Comparison of ENCODE assay signal across 16 cellular contexts in genomic region chr4:94175553-94176260, GRCh38. TPM values are rescaled to one million over a fixed set of nuclear protein-coding genes. Genes with fewer than 3 reads are reported as not detected.
DNase-seq lines count a peak whose midpoint lies in the region; ATAC-seq, FAIRE-seq and TF ChIP-seq lines count a peak whose summit lies in the region.
"Had no signal": no experiment of that assay in that cellular context is flagged by ENCODE, and none has a peak within 500 bp of the region (broad histone marks: within the 10 kb centered on the region; RNA-seq: fewer than 3 reads in every experiment).

No MANE protein-coding gene starts in this region.

- peaks cover 24% of the 10 kb centered on the region for H3K36me3 Mint-ChIP-seq in endodermal cell (ENCODE audit: low read depth)

- 28% methylated on average over 6 of the region's 6 CpGs for WGBS in SK-N-SH (ENCODE audit: low lambda C conversion rate)
- WGBS in endodermal cell (ENCODE audit: insufficient coverage in 1 of 2, insufficient read length in 1 of 2), 2 experiments = 48 to 65% methylated on average over 4 to 6 of the region's 6 CpGs
- 6 to 50% (median 29%) methylated on average over 6 of the region's 6 CpGs for WGBS in small intestine, 3 donors

- H3K9me3 ChIP-seq in SK-N-SH = no peaks in the 10 kb centered on the region
- peaks cover 32% of the 10 kb centered on the region for H3K9me3 ChIP-seq in endodermal cell (ENCODE audit: control insufficient read depth, low read length)
- no peaks in the 10 kb centered on the region for H3K9me3 ChIP-seq in small intestine (ENCODE audit: control insufficient read depth, low read depth)
- no peaks in the 10 kb centered on the region for H3K9me3 ChIP-seq in OCI-LY7 (ENCODE audit: low read length)
- H3K9me3 ChIP-seq: BLaER1, Caco-2, HAP-1 had no signal

- TF ChIP-seq CTCF in SK-N-SH (IDR thresholded peaks at IDR 0.05) (no peak), endodermal cell (conservative IDR thresholded peaks at IDR 0.05) (no peak), OCI-LY7 (conservative IDR thresholded peaks at IDR 0.05; ENCODE audit: low read length) (no peak)

- CTCF ChIA-PET in SK-N-SH (lab: Yijun Ruan, JAX) (interaction anchor here (1.0 to 1.2 kb wide), 2 partner anchors 9 to 13 kb away, joined by 3 to 4 read pairs; no protein-coding TSS in a partner anchor), OCI-LY7 (lab: Charles Lee; ENCODE audit: unreplicated experiment) (no interaction called here)

- no peak overlapping the region for H2AFZ ChIP-seq in SK-N-SH (ENCODE audit: low read depth)
- no peak overlapping the region for H2AFZ ChIP-seq in OCI-LY7 (ENCODE audit: low read length)

- FAIRE-seq in small intestine (lab: Jason Lieb, UNC) = no peak
- FAIRE-seq: H1 had no signal

- no peak overlapping the region for H3K4me3 ChIP-seq in SK-N-SH (ENCODE audit: low read depth in 2 of 2, low read length in 1 of 2)
- no peak overlapping the region for H3K4me3 ChIP-seq in Jurkat, Clone E6-1 (ENCODE audit: low read length)
- H3K4me3 ChIP-seq in endodermal cell (ENCODE audit: low read length) = peak overlapping the region; percentile 87
- H3K4me3 ChIP-seq in small intestine (ENCODE audit: low read depth in 1 of 2, low read length in 2 of 2) = no peak overlapping the region
- no peak overlapping the region for H3K4me3 ChIP-seq in OCI-LY7 (ENCODE audit: low read depth, low read length, poor library complexity, severe bottlenecking)
- H3K4me3 ChIP-seq: BLaER1, HAP-1 had no signal

- H4K20me1 ChIP-seq in SK-N-SH (ENCODE audit: insufficient read depth) (no peaks in the 10 kb centered on the region), OCI-LY7 (ENCODE audit: insufficient read depth, low read length) (no peaks in the 10 kb centered on the region)
- H4K20me1 ChIP-seq: BLaER1 had no signal

- intact Hi-C loops in OCI-LY7 (cut with micrococcal nuclease; ENCODE audit: unreplicated experiment) = no loop called here

- H3K4me2 ChIP-seq in SK-N-SH = no peak overlapping the region
- no peak overlapping the region for H3K4me2 ChIP-seq in OCI-LY7 (ENCODE audit: low read length)
- H3K4me2 ChIP-seq: BLaER1 had no signal

- H3K9me2 ChIP-seq in SK-N-SH (no peaks in the 10 kb centered on the region), OCI-LY7 (ENCODE audit: insufficient read depth, low read length) (no peaks in the 10 kb centered on the region)

- peak overlapping the region in 1 of 2 experiments; percentile 51; a peak in 1 of 4 replicates for H3K27ac ChIP-seq in SK-N-SH (ENCODE audit: low read depth in 2 of 2, low read length in 1 of 2)
- peak overlapping the region; percentile 25 for H3K27ac ChIP-seq in endodermal cell (ENCODE audit: low read depth, low read length)
- no peak overlapping the region for H3K27ac ChIP-seq in small intestine (ENCODE audit: low read depth in 1 of 2, low read length in 1 of 2)
- H3K27ac ChIP-seq in OCI-LY7 (ENCODE audit: low read depth, low read length, poor library complexity, severe bottlenecking) = no peak overlapping the region
- H3K27ac ChIP-seq: BLaER1 had no signal

- no peak overlapping the region for H3K9ac ChIP-seq in SK-N-SH
- peak overlapping the region; percentile 80 for H3K9ac ChIP-seq in endodermal cell (ENCODE audit: extremely low read depth, low read length, poor library complexity, severe bottlenecking)
- H3K9ac ChIP-seq: BLaER1 had no signal

- POLR2A ChIA-PET in SK-N-SH (lab: Yijun Ruan, JAX) = no interaction called here
- POLR2A ChIA-PET in OCI-LY7 (lab: Charles Lee) = interaction anchor here (0.6 to 0.7 kb wide), 3 partner anchors 70 to 546 kb away, joined by 3 read pairs; no protein-coding TSS in a partner anchor

- BruUV-seq in OCI-LY7 (replicated peaks; lab: Mats Ljungman, UMichigan) = no TSS peak

- H3K4me1 ChIP-seq in SK-N-SH (ENCODE audit: control insufficient read depth in 1 of 2, insufficient read depth in 2 of 2, low read depth in 1 of 2, low read length in 1 of 2) = peaks cover 0 to 3% of the 10 kb centered on the region in 2 experiments; a peak in 1 of 4 replicates
- peaks cover 12% of the 10 kb centered on the region for H3K4me1 ChIP-seq in endodermal cell (ENCODE audit: control insufficient read depth, insufficient read depth, low read length)
- H3K4me1 ChIP-seq in small intestine (ENCODE audit: control insufficient read depth in 2 of 2, insufficient read depth in 1 of 2, low read depth in 1 of 2, low read length in 1 of 2) = no peaks in the 10 kb centered on the region
- H3K4me1 ChIP-seq in OCI-LY7 (ENCODE audit: insufficient read depth, low read length, poor library complexity, severe bottlenecking) = no peaks in the 10 kb centered on the region
- H3K4me1 ChIP-seq: BLaER1, Caco-2, HAP-1 had no signal

- TF ChIP-seq RAD21 in SK-N-SH (IDR thresholded peaks at IDR 0.05; ENCODE audit: low read length) = no peak

- no peaks in the 10 kb centered on the region for H3K27me3 Mint-ChIP-seq in endodermal cell (ENCODE audit: insufficient read depth)

- peaks cover 28% of the 10 kb centered on the region for H3K4me1 Mint-ChIP-seq in endodermal cell
- H3K4me1 Mint-ChIP-seq: CD8-positive, alpha-beta memory T cell had no signal

- no peak for ATAC-seq in SK-N-SH treated with all-trans-retinoic acid at 6 μM for 48 hours
- no peak for ATAC-seq in GM18519 (IDR thresholded peaks at IDR 0.05; ENCODE audit: low FRiP score, unreplicated experiment)

- TF ChIP-seq EP300 in SK-N-SH (IDR thresholded peaks at IDR 0.05; ENCODE audit: borderline replicate concordance in 1 of 2, low read depth in 1 of 2, low read length in 1 of 2) = no peak

- H3K79me2 ChIP-seq in SK-N-SH (ENCODE audit: insufficient read depth) (no peaks in the 10 kb centered on the region), OCI-LY7 (ENCODE audit: insufficient read depth, low read depth, low read length) (no peaks in the 10 kb centered on the region)

- peak overlapping the region; percentile 65 for H3K4me3 Mint-ChIP-seq in endodermal cell
- H3K4me3 Mint-ChIP-seq: CD8-positive, alpha-beta memory T cell had no signal

- H3K36me3 ChIP-seq in SK-N-SH (replicated peaks in 1 of 2; ENCODE audit: control insufficient read depth in 1 of 2, insufficient read depth in 2 of 2, low read length in 1 of 2) (no peaks in the 10 kb centered on the region), endodermal cell (ENCODE audit: control insufficient read depth, insufficient read depth, low read length) (peaks cover 21% of the 10 kb centered on the region), small intestine (ENCODE audit: control insufficient read depth in 2 of 2, insufficient read depth in 2 of 2, low read length in 2 of 2) (no peaks in the 10 kb centered on the region), OCI-LY7 (ENCODE audit: insufficient read depth, low read length) (no peaks in the 10 kb centered on the region)
- H3K36me3 ChIP-seq: BLaER1, HAP-1 had no signal

- no peaks in the 10 kb centered on the region for H3F3A ChIP-seq in SK-N-SH (replicated peaks; ENCODE audit: insufficient read depth)

- DNase-seq in SK-N-SH (peak; percentile 19), endodermal cell (peak; percentile 65), small intestine (peak; percentile 34), OCI-LY7 (ENCODE audit: low spot score) (no peak), UCSD-AML1 (lab: John Stamatoyannopoulos, UW; ENCODE audit: unreplicated experiment) (no peak)
- peak; percentile 48 for DNase-seq in Jurkat, Clone E6-1 (ENCODE audit: low read depth, low spot score)
- DNase-seq: 8988T; AML-193; Caco-2; CD8-positive, alpha-beta memory T cell; GF-D8 had no signal

- peak overlapping the region; percentile 75 for H3K27ac Mint-ChIP-seq in endodermal cell
- H3K27ac Mint-ChIP-seq: CD8-positive, alpha-beta memory T cell had no signal

- peaks cover 30% of the 10 kb centered on the region for H3K9me3 Mint-ChIP-seq in endodermal cell

- H3K27me3 ChIP-seq in SK-N-SH (ENCODE audit: insufficient read depth) (no peaks in the 10 kb centered on the region), endodermal cell (ENCODE audit: control insufficient read depth, insufficient read depth, low read length, poor library complexity, severe bottlenecking) (no peaks in the 10 kb centered on the region), small intestine (ENCODE audit: control insufficient read depth in 2 of 2, insufficient read depth in 2 of 2, low read length in 2 of 2) (no peaks in the 10 kb centered on the region)
- H3K27me3 ChIP-seq: BLaER1 had no signal

TF ChIP-seq in SK-N-SH, 30 proteins besides CTCF, POLR2A, EP300 and RAD21 (continues in another document):
- TF ChIP-seq FOXM1 (IDR thresholded peaks at IDR 0.05; ENCODE audit: low read depth) (no peak), SMC3 (IDR thresholded peaks at IDR 0.05; ENCODE audit: low read depth, low read length) (no peak), RXRA (IDR thresholded peaks at IDR 0.05; ENCODE audit: borderline replicate concordance, low read depth) (no peak)

TF ChIP-seq in SK-N-SH treated with all-trans-retinoic acid at 6 μM for 48 hours, 23 proteins besides CTCF, POLR2A, EP300 and RAD21 (continues in another document):
- no peak for TF ChIP-seq ARNTL (CRISPR knock-in tag; IDR thresholded peaks at IDR 0.05; ENCODE audit: borderline replicate concordance, low read depth)
- TF ChIP-seq SNAI2 (CRISPR knock-in tag; IDR thresholded peaks at IDR 0.05) = no peak
- TF ChIP-seq CSRNP3 (CRISPR knock-in tag; IDR thresholded peaks at IDR 0.05) = no peak

RNA-seq across cellular contexts. Expression of gene SMARCAD1, which starts 32.0 kb away (rescaled TPM):
- polyA plus RNA-seq in SK-N-SH (2012; rRNA removed) = 10.7 and 15.1 TPM in 2 replicates
- 14.3 and 17.3 TPM in 2 replicates for polyA plus RNA-seq in SK-N-SH (2012; cell fraction: cytosol; rRNA removed)
- 9.8 and 30.1 TPM in 2 replicates for polyA plus RNA-seq in SK-N-SH (2012; cell fraction: nucleus; rRNA removed)
- polyA plus RNA-seq in Jurkat, Clone E6-1 (2012; ENCODE audit: insufficient read depth, insufficient read length) = 26.2 TPM
- 10 to 100 TPM; 67.1 to 85.5 TPM for total RNA-seq in endodermal cell
- polyA plus RNA-seq in endodermal cell (2013, experiment 1 of 2) = 59.2 TPM
- polyA plus RNA-seq in endodermal cell (2013, experiment 2 of 2) = 59.9 TPM
- polyA plus RNA-seq in small intestine = 10 to 100 TPM in 1 of 3 donors, 1 to 10 TPM in 2; 5.4 to 10.6 (median 6.9) TPM
- total RNA-seq in OCI-LY7 (2014; rRNA removed; shearing (Covaris generic)) = 29.9 and 33.9 TPM in 2 replicates
- total RNA-seq in OCI-LY7 (2022) = 43.9 and 47.5 TPM in 2 replicates

Comparison
In these comparisons a context has a peak if more than half of its experiments do, and no peak if none do; other contexts are left out.
1. DNase-seq: peak in SK-N-SH (single experiment), Jurkat, Clone E6-1 (single experiment), endodermal cell (single experiment) and small intestine (single experiment); none in OCI-LY7 (single experiment) and UCSD-AML1 (single experiment).